ENCODE assay signal across 20 cellular contexts in the genomic region with DNA sequence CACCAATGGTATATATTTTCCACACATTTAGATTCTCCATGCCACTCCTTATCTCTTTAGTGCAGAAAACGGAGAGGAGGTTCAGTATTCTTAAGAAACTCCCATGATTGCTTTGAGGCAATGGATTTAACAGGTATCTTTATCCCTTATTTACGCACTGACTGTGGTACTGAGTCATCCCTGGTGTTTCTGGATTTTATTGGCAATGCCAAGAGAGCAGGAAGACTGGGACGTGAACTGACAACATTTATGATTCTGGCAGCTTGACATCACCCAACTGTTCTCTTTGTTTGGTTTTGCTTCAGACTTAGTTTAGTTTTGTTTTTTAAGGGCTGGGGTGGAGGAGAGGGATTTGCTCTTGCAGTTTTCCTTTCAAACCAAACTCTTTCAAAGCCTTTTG.
A peak's percentile ranks its signal among the peaks of the same experiment; 100 is the strongest.
DNase-seq lines count a peak whose midpoint lies in the region; ATAC-seq, FAIRE-seq and TF ChIP-seq lines count a peak whose summit lies in the region.
"Had no signal": no experiment of that assay in that cellular context is flagged by ENCODE, and none has a peak within 500 bp of the region (broad histone marks: within the 10 kb centered on the region; RNA-seq: fewer than 3 reads in every experiment).

No MANE protein-coding gene starts in this region.

- no peak overlapping the region for H4K8ac ChIP-seq in H1 (ENCODE audit: extremely low read depth, insufficient read depth, low read length)

- no peak for TF ChIP-seq CTCF in Caco-2 (IDR thresholded peaks at IDR 0.05; ENCODE audit: insufficient read depth in 1 of 2, low read depth in 1 of 2, low read length in 1 of 2, severe bottlenecking in 1 of 2, unreplicated experiment in 1 of 2)
- no peak for TF ChIP-seq CTCF in H1 (IDR thresholded peaks at IDR 0.05; ENCODE audit: control extremely low read depth in 1 of 3, insufficient read depth in 1 of 3, low read depth in 1 of 3, low read length in 3 of 3)
- no peak for TF ChIP-seq CTCF in lung (IDR thresholded peaks at IDR 0.05; ENCODE audit: control extremely low read depth, extremely low read depth)

- no peak overlapping the region for H3K14ac ChIP-seq in H1 (ENCODE audit: insufficient read length)

- H3K23ac ChIP-seq in H1 (ENCODE audit: insufficient read length), result no peak overlapping the region

- no peak overlapping the region for H2BK5ac ChIP-seq in H1 (ENCODE audit: low read depth, low read length)

- no peak overlapping the region for H4K91ac ChIP-seq in H1 (replicated peaks; ENCODE audit: insufficient read length, low read length)

- H3K27ac ChIP-seq in H1 (ENCODE audit: low read depth, low read length) (no peak overlapping the region), lung (ENCODE audit: low read depth in 1 of 2, low read length in 1 of 2) (no peak overlapping the region)
- H3K27ac ChIP-seq in CD4-positive, alpha-beta memory T cell (ENCODE audit: low read depth, low read length), result no peak overlapping the region
- H3K27ac ChIP-seq: cardiac muscle cell, HL-60 had no signal

- H3K4me2 ChIP-seq in H1 (ENCODE audit: insufficient read depth in 1 of 2, low read depth in 2 of 2, low read length in 2 of 2), result no peak overlapping the region

- H4K5ac ChIP-seq in H1 (ENCODE audit: insufficient read length, low read depth, low read length), result no peak overlapping the region

- H3K9me3 ChIP-seq in Caco-2, result no peaks in the 10 kb centered on the region
- no peaks in the 10 kb centered on the region for H3K9me3 ChIP-seq in H1 (ENCODE audit: insufficient read depth in 2 of 2, low read depth in 1 of 2, low read length in 1 of 2)
- no peaks in the 10 kb centered on the region for H3K9me3 ChIP-seq in lung (ENCODE audit: control insufficient read depth in 2 of 2, insufficient read depth in 1 of 2, low read length in 1 of 2)
- no peaks in the 10 kb centered on the region for H3K9me3 ChIP-seq in CD4-positive, alpha-beta memory T cell (ENCODE audit: control insufficient read depth in 1 of 2, low read length in 2 of 2)

- no peak overlapping the region for H3K4me3 ChIP-seq in Caco-2 (ENCODE audit: low read depth, low read length)
- no peak overlapping the region for H3K4me3 ChIP-seq in H1 (ENCODE audit: extremely low read depth in 1 of 4, insufficient read depth in 2 of 4, low read depth in 3 of 4, low read length in 4 of 4)
- no peak overlapping the region for H3K4me3 ChIP-seq in lung
- no peak overlapping the region for H3K4me3 ChIP-seq in CD4-positive, alpha-beta memory T cell (ENCODE audit: low read length in 2 of 2)
- H3K4me3 ChIP-seq: cardiac muscle cell had no signal

- H2BK12ac ChIP-seq in H1 (ENCODE audit: low read depth, low read length), result no peak overlapping the region

- H3K36me3 ChIP-seq in Caco-2 (ENCODE audit: control insufficient read depth, insufficient read depth, low read length), result no peaks in the 10 kb centered on the region
- no peaks in the 10 kb centered on the region for H3K36me3 ChIP-seq in H1 (ENCODE audit: control insufficient read depth in 2 of 4, insufficient read depth in 4 of 4, low read length in 3 of 4)
- no peaks in the 10 kb centered on the region for H3K36me3 ChIP-seq in lung (ENCODE audit: control insufficient read depth in 2 of 2, insufficient read depth in 2 of 2, low read length in 2 of 2)
- no peaks in the 10 kb centered on the region for H3K36me3 ChIP-seq in CD4-positive, alpha-beta memory T cell (ENCODE audit: insufficient read depth, low read length)
- H3K36me3 ChIP-seq: cardiac muscle cell had no signal

- H3K23me2 ChIP-seq in H1 (ENCODE audit: low read depth, low read length), result no peaks in the 10 kb centered on the region

- CTCF ChIA-PET in Caco-2 (lab: Charles Lee) (interaction anchor here (0.6 kb wide), 1 partner anchor 228 kb away, joined by 3 read pairs; no protein-coding TSS in a partner anchor), H1 (lab: Charles Lee; ENCODE audit: partially characterized antibody) (interaction anchor here (1.4 to 1.5 kb wide), 3 partner anchors 11 to 452 kb away, joined by 3 to 4 read pairs (median 3); no protein-coding TSS in a partner anchor)
- CTCF ChIA-PET in CD4-positive, alpha-beta memory T cell (lab: Charles Lee; ENCODE audit: partially characterized antibody), result no interaction called here

- H3K18ac ChIP-seq in H1 (ENCODE audit: extremely low read depth, low read length), result no peak overlapping the region

- H2BK120ac ChIP-seq in H1 (replicated peaks; ENCODE audit: low read depth, low read length), result no peak overlapping the region

- no peak overlapping the region for H2AFZ ChIP-seq in H1 (ENCODE audit: low read length)

- no peaks in the 10 kb centered on the region for H3K36me3 Mint-ChIP-seq in Caco-2 (ENCODE audit: insufficient read depth, unreplicated experiment)
- no peaks in the 10 kb centered on the region for H3K36me3 Mint-ChIP-seq in CD4-positive, alpha-beta memory T cell
- H3K36me3 Mint-ChIP-seq: activated naive CD8-positive, alpha-beta T cell treated with anti-CD3 and anti-CD28 coated beads, Interleukin-2, amount 10 ng/mL, durations not matched to agents 7 days and 5 days had no signal

- no peak overlapping the region for H2BK15ac ChIP-seq in H1 (ENCODE audit: low read length)

- TF ChIP-seq RAD21 in H1 (IDR thresholded peaks at IDR 0.05 in 1 of 2, conservative IDR thresholded peaks at IDR 0.05 in 1 of 2; ENCODE audit: low read depth in 2 of 2, low read length in 2 of 2), result no peak

- ATAC-seq in lung (ENCODE audit: insufficient read depth, low FRiP score) (no peak), GM18858 (IDR thresholded peaks at IDR 0.05; ENCODE audit: unreplicated experiment) (no peak)
- ATAC-seq: activated CD8-positive, alpha-beta T cell treated with anti-CD3 and anti-CD28 coated beads for 36 hours; left lobe of liver had no signal

- H3K4me1 ChIP-seq in Caco-2 (peaks cover 24% of the 10 kb centered on the region), H1 (replicated peaks in 1 of 4; ENCODE audit: control insufficient read depth in 3 of 4, insufficient read depth in 4 of 4, low read length in 3 of 4) (no peaks in the 10 kb centered on the region; a peak in 1 of 7 replicates), lung (ENCODE audit: control insufficient read depth in 2 of 2, insufficient read depth in 2 of 2, low read length in 2 of 2) (no peaks in the 10 kb centered on the region)
- no peaks in the 10 kb centered on the region for H3K4me1 ChIP-seq in CD4-positive, alpha-beta memory T cell (ENCODE audit: insufficient read depth, low read length)

- peak; percentile 19 for FAIRE-seq in H1 (lab: Jason Lieb, UNC)

- peaks cover 18% of the 10 kb centered on the region for H3K4me1 Mint-ChIP-seq in Caco-2 (ENCODE audit: low read depth, unreplicated experiment)
- peaks cover 0 to 2% (median under 1%) of the 10 kb centered on the region in 4 donors for H3K4me1 Mint-ChIP-seq in CD4-positive, alpha-beta memory T cell

- H3K27me3 Mint-ChIP-seq in Caco-2 (ENCODE audit: insufficient read depth, unreplicated experiment), result no peaks in the 10 kb centered on the region
- H3K27me3 Mint-ChIP-seq in CD4-positive, alpha-beta memory T cell, result no peaks in the 10 kb centered on the region
- H3K27me3 Mint-ChIP-seq: activated CD8-positive, alpha-beta T cell treated with anti-CD3 and anti-CD28 coated beads for 36 hours; activated naive CD8-positive, alpha-beta T cell treated with anti-CD3 and anti-CD28 coated beads, Interleukin-2, amount 10 ng/mL, durations not matched to agents 7 days and 5 days had no signal

- H3K79me2 ChIP-seq in H1 (ENCODE audit: control insufficient read depth in 1 of 2, insufficient read depth in 2 of 2, low read length in 2 of 2), result no peaks in the 10 kb centered on the region

- no peaks in the 10 kb centered on the region for H4K20me1 ChIP-seq in H1 (replicated peaks in 1 of 2; ENCODE audit: control insufficient read depth in 1 of 2, insufficient read depth in 2 of 2, low read length in 2 of 2)

- POLR2A ChIA-PET in Caco-2 (lab: Charles Lee), result interaction anchor here (1.1 kb wide), 1 partner anchor 19 kb away, joined by 4 read pairs; no protein-coding TSS in a partner anchor
- POLR2A ChIA-PET in H1 (lab: Charles Lee; ENCODE audit: partially characterized antibody), result no interaction called here
- POLR2A ChIA-PET in CD4-positive, alpha-beta memory T cell (lab: Charles Lee; ENCODE audit: partially characterized antibody), result no interaction called here

- 85% methylated on average over 3 of the region's 3 CpGs; no CpG with 5 or more reads in 1 of the 2 experiments for WGBS in H1 (ENCODE audit: extremely low coverage in 1 of 2, insufficient coverage in 1 of 2, insufficient read length in 1 of 2, insufficient replicate concordance in 2 of 2, low coverage in 1 of 2, low lambda C conversion rate in 2 of 2, missing lambda C conversion rate in 1 of 2), 2 experiments
- WGBS in lung, 2 donors, result 66 to 83% methylated on average over 3 of the region's 3 CpGs

- no TSS peak for BruUV-seq in Caco-2 (replicated peaks; lab: Mats Ljungman, UMichigan)

- no peak overlapping the region for H2AK5ac ChIP-seq in H1 (ENCODE audit: low read depth, low read length)

- H3K4ac ChIP-seq in H1 (replicated peaks; ENCODE audit: insufficient read length, low read depth, low read length), result no peak overlapping the region

- H2BK20ac ChIP-seq in H1 (ENCODE audit: low read length), result no peak overlapping the region

- no peak overlapping the region for H3K56ac ChIP-seq in H1 (replicated peaks; ENCODE audit: insufficient read length, low read depth, low read length)

- no peak for TF ChIP-seq POLR2A in H1 (IDR thresholded peaks at IDR 0.05; ENCODE audit: control extremely low read depth in 1 of 2, low read depth in 2 of 2, low read length in 2 of 2)

- H3K27me3 ChIP-seq in Caco-2 (replicated peaks; ENCODE audit: control insufficient read depth, insufficient read depth, low read length), result no peaks in the 10 kb centered on the region
- H3K27me3 ChIP-seq in H1 (replicated peaks in 1 of 4; ENCODE audit: control insufficient read depth in 3 of 4, extremely low read depth in 1 of 4, insufficient read depth in 3 of 4, low read length in 3 of 4), result no peaks in the 10 kb centered on the region
- H3K27me3 ChIP-seq in lung (ENCODE audit: control insufficient read depth, insufficient read depth), result no peaks in the 10 kb centered on the region
- no peaks in the 10 kb centered on the region for H3K27me3 ChIP-seq in CD4-positive, alpha-beta memory T cell (ENCODE audit: insufficient read depth, low read length)
- H3K27me3 ChIP-seq: cardiac muscle cell had no signal

- peak overlapping the region; percentile 20 for H3K4me3 Mint-ChIP-seq in Caco-2 (ENCODE audit: unreplicated experiment)
- H3K4me3 Mint-ChIP-seq in CD4-positive, alpha-beta memory T cell, result no peak overlapping the region
- H3K4me3 Mint-ChIP-seq: activated CD8-positive, alpha-beta T cell treated with anti-CD3 and anti-CD28 coated beads for 36 hours; activated naive CD8-positive, alpha-beta T cell treated with anti-CD3 and anti-CD28 coated beads, Interleukin-2, amount 10 ng/mL, durations not matched to agents 7 days and 5 days had no signal

- intact Hi-C loops in Caco-2 (cut with micrococcal nuclease; ENCODE audit: unreplicated experiment), result loop anchor here (1.0 kb wide), 3 partner anchors 19 to 97 kb away; no protein-coding TSS in a partner anchor
- intact Hi-C loops in CD4-positive, alpha-beta memory T cell (cut with micrococcal nuclease), result no loop called here

- H3K9me3 Mint-ChIP-seq in Caco-2 (ENCODE audit: unreplicated experiment), result no peaks in the 10 kb centered on the region
- no peaks in the 10 kb centered on the region for H3K9me3 Mint-ChIP-seq in CD4-positive, alpha-beta memory T cell
- H3K9me3 Mint-ChIP-seq: activated CD8-positive, alpha-beta T cell treated with anti-CD3 and anti-CD28 coated beads for 36 hours; activated naive CD8-positive, alpha-beta T cell treated with anti-CD3 and anti-CD28 coated beads, Interleukin-2, amount 10 ng/mL, durations not matched to agents 7 days and 5 days had no signal

- no peak for TF ChIP-seq EP300 in H1 (IDR thresholded peaks at IDR 0.05; ENCODE audit: borderline replicate concordance in 1 of 2, low read depth in 2 of 2, low read length in 2 of 2)

- H3K79me1 ChIP-seq in H1 (ENCODE audit: low read depth, low read length), result no peaks in the 10 kb centered on the region

- peak overlapping the region; percentile 84 for H3K27ac Mint-ChIP-seq in Caco-2 (ENCODE audit: unreplicated experiment)
- no peak overlapping the region for H3K27ac Mint-ChIP-seq in CD4-positive, alpha-beta memory T cell
- H3K27ac Mint-ChIP-seq: activated CD8-positive, alpha-beta T cell treated with anti-CD3 and anti-CD28 coated beads for 36 hours; activated naive CD8-positive, alpha-beta T cell treated with anti-CD3 and anti-CD28 coated beads, Interleukin-2, amount 10 ng/mL, durations not matched to agents 7 days and 5 days had no signal

- no peak overlapping the region for H3K9ac ChIP-seq in H1 (replicated peaks in 1 of 4; ENCODE audit: extremely low read depth in 1 of 4, low read depth in 3 of 4, low read length in 3 of 4)

- peak in 1 of 2 experiments; percentile 55 for DNase-seq in Caco-2
- peak; percentile 55 for DNase-seq in M059J (ENCODE audit: low read depth)
- DNase-seq in H1 (ENCODE audit: low read depth in 1 of 2, low spot score in 2 of 2), result no peak
- peak; percentile 13 for DNase-seq in lung (ENCODE audit: low spot score)
- DNase-seq in activated CD4-positive, alpha-beta T cell treated with anti-CD3 and anti-CD28 coated beads for 4 hours, result no peak
- no peak for DNase-seq in UCSD-AML1 (lab: John Stamatoyannopoulos, UW; ENCODE audit: unreplicated experiment)
- DNase-seq in CD4-positive, alpha-beta memory T cell, result no peak
- DNase-seq: activated CD8-positive, alpha-beta T cell treated with anti-CD3 and anti-CD28 coated beads for 36 hours; activated naive CD8-positive, alpha-beta T cell treated with anti-CD3 and anti-CD28 coated beads, Interleukin-2, amount 10 ng/mL, durations not matched to agents 7 days and 5 days; activated T-cell treated with anti-CD3 and anti-CD28 coated beads, Interleukin-2, amount 50 U/mL, for 48 hours; Calu3; GOT3; KBM-7; NCI-H1105 treated with DMSO at 0.1 percent for 48 hours; NCI-H774; stimulated activated CD4-positive, alpha-beta T cell treated with anti-CD3 and anti-CD28 coated beads, Interleukin-2, amount 100 ng/mL, for 48 hours had no signal

Comparison
In these comparisons a context has a peak if more than half of its experiments do, and no peak if none do; other contexts are left out.
1. DNase-seq: peak in M059J (single experiment) and lung (single experiment); none in H1 (0 of 2), activated CD4-positive, alpha-beta T cell treated with anti-CD3 and anti-CD28 coated beads for 4 hours (0 of 2), UCSD-AML1 (single experiment) and CD4-positive, alpha-beta memory T cell (0 of 5).